ENCODE assay signal across 1 cellular context in the genomic region with DNA sequence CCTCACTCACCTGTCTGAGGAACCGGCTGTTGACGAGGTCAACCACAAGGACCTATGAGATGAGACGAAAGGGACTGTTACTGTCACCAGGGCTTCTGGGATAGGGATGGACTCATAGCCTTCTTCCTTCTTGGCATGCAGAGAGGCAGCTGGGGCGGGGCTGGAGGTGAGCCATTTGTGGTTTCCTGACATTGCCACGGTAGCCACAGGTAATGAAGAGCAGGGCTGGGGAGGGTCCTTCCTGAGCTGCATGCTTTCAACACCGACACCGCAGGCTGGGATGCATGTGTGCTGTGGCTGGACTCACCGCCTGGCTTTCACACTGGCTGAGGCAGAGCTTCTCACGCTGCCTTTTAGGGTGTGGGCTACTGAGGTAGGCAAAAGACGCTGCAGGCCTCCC.
TF ChIP-seq lines count a peak whose summit lies in the region.

No MANE protein-coding gene starts in this region.

TF ChIP-seq in K562, 482 proteins besides CTCF, POLR2A, EP300 and RAD21 (continued from another document):
- TF ChIP-seq C11orf30 (IDR thresholded peaks at IDR 0.05; ENCODE audit: low read depth): no peak
- TF ChIP-seq, protein P1, sequence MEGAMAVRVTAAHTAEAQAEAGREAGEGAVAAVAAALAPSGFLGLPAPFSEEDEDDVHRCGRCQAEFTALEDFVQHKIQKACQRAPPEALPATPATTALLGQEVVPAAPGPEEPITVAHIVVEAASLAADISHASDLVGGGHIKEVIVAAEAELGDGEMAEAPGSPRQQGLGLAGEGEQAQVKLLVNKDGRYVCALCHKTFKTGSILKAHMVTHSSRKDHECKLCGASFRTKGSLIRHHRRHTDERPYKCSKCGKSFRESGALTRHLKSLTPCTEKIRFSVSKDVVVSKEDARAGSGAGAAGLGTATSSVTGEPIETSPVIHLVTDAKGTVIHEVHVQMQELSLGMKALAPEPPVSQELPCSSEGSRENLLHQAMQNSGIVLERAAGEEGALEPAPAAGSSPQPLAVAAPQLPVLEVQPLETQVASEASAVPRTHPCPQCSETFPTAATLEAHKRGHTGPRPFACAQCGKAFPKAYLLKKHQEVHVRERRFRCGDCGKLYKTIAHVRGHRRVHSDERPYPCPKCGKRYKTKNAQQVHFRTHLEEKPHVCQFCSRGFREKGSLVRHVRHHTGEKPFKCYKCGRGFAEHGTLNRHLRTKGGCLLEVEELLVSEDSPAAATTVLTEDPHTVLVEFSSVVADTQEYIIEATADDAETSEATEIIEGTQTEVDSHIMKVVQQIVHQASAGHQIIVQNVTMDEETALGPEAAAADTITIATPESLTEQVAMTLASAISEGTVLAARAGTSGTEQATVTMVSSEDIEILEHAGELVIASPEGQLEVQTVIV (CRISPR knock-in tag; IDR thresholded peaks at IDR 0.05; ENCODE audit: borderline replicate concordance): no peak
- no peak for TF ChIP-seq HNRNPUL1 (IDR thresholded peaks at IDR 0.05; ENCODE audit: low read length)
- TF ChIP-seq CREB1 (IDR thresholded peaks at IDR 0.05): no peak
- no peak for TF ChIP-seq CREB1 (CRISPR knock-in tag; IDR thresholded peaks at IDR 0.05)
- TF ChIP-seq NR4A1 (CRISPR knock-in tag; IDR thresholded peaks at IDR 0.05): no peak
- TF ChIP-seq NR4A1 (tag; IDR thresholded peaks at IDR 0.05): no peak
- TF ChIP-seq ETS2 (tag; IDR thresholded peaks at IDR 0.05; ENCODE audit: borderline replicate concordance, poor library complexity, severe bottlenecking): no peak
- TF ChIP-seq, protein P2, sequence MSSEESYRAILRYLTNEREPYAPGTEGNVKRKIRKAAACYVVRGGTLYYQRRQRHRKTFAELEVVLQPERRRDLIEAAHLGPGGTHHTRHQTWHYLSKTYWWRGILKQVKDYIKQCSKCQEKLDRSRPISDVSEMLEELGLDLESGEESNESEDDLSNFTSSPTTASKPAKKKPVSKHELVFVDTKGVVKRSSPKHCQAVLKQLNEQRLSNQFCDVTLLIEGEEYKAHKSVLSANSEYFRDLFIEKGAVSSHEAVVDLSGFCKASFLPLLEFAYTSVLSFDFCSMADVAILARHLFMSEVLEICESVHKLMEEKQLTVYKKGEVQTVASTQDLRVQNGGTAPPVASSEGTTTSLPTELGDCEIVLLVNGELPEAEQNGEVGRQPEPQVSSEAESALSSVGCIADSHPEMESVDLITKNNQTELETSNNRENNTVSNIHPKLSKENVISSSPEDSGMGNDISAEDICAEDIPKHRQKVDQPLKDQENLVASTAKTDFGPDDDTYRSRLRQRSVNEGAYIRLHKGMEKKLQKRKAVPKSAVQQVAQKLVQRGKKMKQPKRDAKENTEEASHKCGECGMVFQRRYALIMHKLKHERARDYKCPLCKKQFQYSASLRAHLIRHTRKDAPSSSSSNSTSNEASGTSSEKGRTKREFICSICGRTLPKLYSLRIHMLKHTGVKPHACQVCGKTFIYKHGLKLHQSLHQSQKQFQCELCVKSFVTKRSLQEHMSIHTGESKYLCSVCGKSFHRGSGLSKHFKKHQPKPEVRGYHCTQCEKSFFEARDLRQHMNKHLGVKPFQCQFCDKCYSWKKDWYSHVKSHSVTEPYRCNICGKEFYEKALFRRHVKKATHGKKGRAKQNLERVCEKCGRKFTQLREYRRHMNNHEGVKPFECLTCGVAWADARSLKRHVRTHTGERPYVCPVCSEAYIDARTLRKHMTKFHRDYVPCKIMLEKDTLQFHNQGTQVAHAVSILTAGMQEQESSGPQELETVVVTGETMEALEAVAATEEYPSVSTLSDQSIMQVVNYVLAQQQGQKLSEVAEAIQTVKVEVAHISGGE (CRISPR knock-in tag; IDR thresholded peaks at IDR 0.05): no peak
- no peak for TF ChIP-seq GTF2A2 (tag; IDR thresholded peaks at IDR 0.05)
- no peak for TF ChIP-seq ZBTB1 (CRISPR knock-in tag; IDR thresholded peaks at IDR 0.05; ENCODE audit: borderline replicate concordance, low read depth)
- no peak for TF ChIP-seq NELFE (IDR thresholded peaks at IDR 0.05; ENCODE audit: insufficient read depth, insufficient read length)
- TF ChIP-seq MEIS2 (IDR thresholded peaks at IDR 0.05; ENCODE audit: partially characterized antibody): peak; percentile 32
- TF ChIP-seq CTBP1 (IDR thresholded peaks at IDR 0.05; ENCODE audit: borderline replicate concordance): 0 out of 2 replicates have a peak, but pooled peaks have one; percentile 55
- no peak for TF ChIP-seq ZZZ3 (IDR thresholded peaks at IDR 0.05)
